ENCODE assay signal across 2 cellular contexts in genomic region chr20:50933589-50933988, GRCh38.
TF ChIP-seq lines count a peak whose summit lies in the region.

No MANE protein-coding gene starts in this region.

TF ChIP-seq in SK-N-SH, 30 proteins besides CTCF, POLR2A, EP300 and RAD21 (continued from another document):
- TF ChIP-seq TEAD4 (IDR thresholded peaks at IDR 0.05; ENCODE audit: borderline replicate concordance, insufficient read depth) (no peak), ELF1 (IDR thresholded peaks at IDR 0.05) (no peak), FOXJ3 (CRISPR knock-in tag; IDR thresholded peaks at IDR 0.05) (no peak), ZBTB33 (IDR thresholded peaks at IDR 0.05; ENCODE audit: borderline replicate concordance, low read depth) (no peak)
- TF ChIP-seq, protein P1, sequence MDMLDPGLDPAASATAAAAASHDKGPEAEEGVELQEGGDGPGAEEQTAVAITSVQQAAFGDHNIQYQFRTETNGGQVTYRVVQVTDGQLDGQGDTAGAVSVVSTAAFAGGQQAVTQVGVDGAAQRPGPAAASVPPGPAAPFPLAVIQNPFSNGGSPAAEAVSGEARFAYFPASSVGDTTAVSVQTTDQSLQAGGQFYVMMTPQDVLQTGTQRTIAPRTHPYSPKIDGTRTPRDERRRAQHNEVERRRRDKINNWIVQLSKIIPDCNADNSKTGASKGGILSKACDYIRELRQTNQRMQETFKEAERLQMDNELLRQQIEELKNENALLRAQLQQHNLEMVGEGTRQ (IDR thresholded peaks at IDR 0.05; ENCODE audit: borderline replicate concordance, low read depth, low read length), result no peak

TF ChIP-seq in SK-N-SH treated with all-trans-retinoic acid at 6 μM for 48 hours, 23 proteins besides CTCF, POLR2A, EP300 and RAD21:
- TF ChIP-seq, protein P2, sequence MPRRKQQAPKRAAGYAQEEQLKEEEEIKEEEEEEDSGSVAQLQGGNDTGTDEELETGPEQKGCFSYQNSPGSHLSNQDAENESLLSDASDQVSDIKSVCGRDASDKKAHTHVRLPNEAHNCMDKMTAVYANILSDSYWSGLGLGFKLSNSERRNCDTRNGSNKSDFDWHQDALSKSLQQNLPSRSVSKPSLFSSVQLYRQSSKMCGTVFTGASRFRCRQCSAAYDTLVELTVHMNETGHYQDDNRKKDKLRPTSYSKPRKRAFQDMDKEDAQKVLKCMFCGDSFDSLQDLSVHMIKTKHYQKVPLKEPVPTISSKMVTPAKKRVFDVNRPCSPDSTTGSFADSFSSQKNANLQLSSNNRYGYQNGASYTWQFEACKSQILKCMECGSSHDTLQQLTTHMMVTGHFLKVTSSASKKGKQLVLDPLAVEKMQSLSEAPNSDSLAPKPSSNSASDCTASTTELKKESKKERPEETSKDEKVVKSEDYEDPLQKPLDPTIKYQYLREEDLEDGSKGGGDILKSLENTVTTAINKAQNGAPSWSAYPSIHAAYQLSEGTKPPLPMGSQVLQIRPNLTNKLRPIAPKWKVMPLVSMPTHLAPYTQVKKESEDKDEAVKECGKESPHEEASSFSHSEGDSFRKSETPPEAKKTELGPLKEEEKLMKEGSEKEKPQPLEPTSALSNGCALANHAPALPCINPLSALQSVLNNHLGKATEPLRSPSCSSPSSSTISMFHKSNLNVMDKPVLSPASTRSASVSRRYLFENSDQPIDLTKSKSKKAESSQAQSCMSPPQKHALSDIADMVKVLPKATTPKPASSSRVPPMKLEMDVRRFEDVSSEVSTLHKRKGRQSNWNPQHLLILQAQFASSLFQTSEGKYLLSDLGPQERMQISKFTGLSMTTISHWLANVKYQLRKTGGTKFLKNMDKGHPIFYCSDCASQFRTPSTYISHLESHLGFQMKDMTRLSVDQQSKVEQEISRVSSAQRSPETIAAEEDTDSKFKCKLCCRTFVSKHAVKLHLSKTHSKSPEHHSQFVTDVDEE (CRISPR knock-in tag; IDR thresholded peaks at IDR 0.05), result no peak
- TF ChIP-seq, protein P3, sequence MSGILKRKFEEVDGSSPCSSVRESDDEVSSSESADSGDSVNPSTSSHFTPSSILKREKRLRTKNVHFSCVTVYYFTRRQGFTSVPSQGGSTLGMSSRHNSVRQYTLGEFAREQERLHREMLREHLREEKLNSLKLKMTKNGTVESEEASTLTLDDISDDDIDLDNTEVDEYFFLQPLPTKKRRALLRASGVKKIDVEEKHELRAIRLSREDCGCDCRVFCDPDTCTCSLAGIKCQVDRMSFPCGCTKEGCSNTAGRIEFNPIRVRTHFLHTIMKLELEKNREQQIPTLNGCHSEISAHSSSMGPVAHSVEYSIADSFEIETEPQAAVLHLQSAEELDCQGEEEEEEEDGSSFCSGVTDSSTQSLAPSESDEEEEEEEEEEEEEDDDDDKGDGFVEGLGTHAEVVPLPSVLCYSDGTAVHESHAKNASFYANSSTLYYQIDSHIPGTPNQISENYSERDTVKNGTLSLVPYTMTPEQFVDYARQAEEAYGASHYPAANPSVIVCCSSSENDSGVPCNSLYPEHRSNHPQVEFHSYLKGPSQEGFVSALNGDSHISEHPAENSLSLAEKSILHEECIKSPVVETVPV (CRISPR knock-in tag; IDR thresholded peaks at IDR 0.05), result no peak
- TF ChIP-seq ZFP3 (CRISPR knock-in tag; IDR thresholded peaks at IDR 0.05) (no peak), ZC3H10 (CRISPR knock-in tag; IDR thresholded peaks at IDR 0.05) (no peak), ESRRG (CRISPR knock-in tag; IDR thresholded peaks at IDR 0.05) (no peak), ZNF8 (CRISPR knock-in tag; IDR thresholded peaks at IDR 0.05) (no peak)
TF ChIP-seq in SK-N-SH treated with all-trans-retinoic acid at 6 μM for 48 hours: peak in this region for 0.
